In genomic region chr6:2354138-2354491, GRCh38 we compare ENCODE assay signal across 1 cellular context.
TF ChIP-seq lines count a peak whose summit lies in the region.

No MANE protein-coding gene starts in this region.

TF ChIP-seq in IMR-90, 13 proteins besides CTCF, POLR2A, EP300 and RAD21 (continued from another document):
- TF ChIP-seq USF2 (IDR thresholded peaks at IDR 0.05; ENCODE audit: low read depth, low read length): no peak
- no peak for TF ChIP-seq RFX5 (IDR thresholded peaks at IDR 0.05; ENCODE audit: low read depth, low read length)
